23 cellular contexts compared by ENCODE assay signal in the genomic region with DNA sequence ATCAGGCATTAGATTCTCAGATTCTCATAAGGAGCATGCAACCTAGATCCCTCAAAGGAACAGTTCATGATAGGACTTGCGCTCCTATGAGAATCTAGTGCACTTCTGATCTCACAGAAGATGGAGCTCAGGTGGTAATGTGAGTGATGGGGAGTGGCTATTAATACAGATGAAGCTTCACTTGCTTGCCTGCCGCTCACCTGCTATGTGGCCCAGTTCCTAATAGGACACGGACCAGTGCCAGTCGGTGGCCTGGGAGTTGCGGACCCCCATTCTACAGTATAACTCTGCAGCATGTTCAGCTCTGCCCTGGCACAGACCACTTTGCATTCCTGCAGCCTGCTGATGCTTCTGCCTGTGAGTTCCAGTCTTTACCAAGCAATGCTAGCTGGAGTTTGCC.
"Had no signal": no experiment of that assay in that cellular context is flagged by ENCODE, and none has a peak within 500 bp of the region (broad histone marks: within the 10 kb centered on the region; RNA-seq: fewer than 3 reads in every experiment).

No MANE protein-coding gene starts in this region.

- H3K27me3 ChIP-seq: stomach, suprapubic skin, testis, thyroid gland, tibial artery, tibial nerve, transverse colon, upper lobe of left lung, upper lobe of right lung, uterus, vagina had no signal

- H3K27ac ChIP-seq: stomach, suprapubic skin, testis, thoracic aorta, thyroid gland, tibial artery, tibial nerve, transverse colon, upper lobe of left lung, upper lobe of right lung, uterus, vagina had no signal

- DNase-seq: stimulated activated CD4-positive, alpha-beta T cell treated with anti-CD3 and anti-CD28 coated beads, Interleukin-2, amount 100 ng/mL, for 48 hours; stimulated activated CD4-positive, alpha-beta T cell treated with anti-CD3 and anti-CD28 coated beads, Interleukin-4, amount 100 ng/mL, for 1 hour; stimulated activated CD4-positive, alpha-beta T cell treated with anti-CD3 and anti-CD28 coated beads, Interleukin-4, amount 100 ng/mL, for 24 hours; stimulated activated CD4-positive, alpha-beta T cell treated with anti-CD3 and anti-CD28 coated beads, Interleukin-4, amount 100 ng/mL, for 4 hours; stimulated activated CD8-positive, alpha-beta memory T cell treated with anti-CD3 and anti-CD28 coated beads, Interleukin-4, amount 100 ng/mL, for 48 hours; stimulated activated naive B cell treated with anti-CD40 and anti-IgM and Interleukin-4, amounts not matched to agents 10 μg/mL and 1 μg/mL and 100 μg/mL, for 72 hours; stimulated activated naive CD4-positive, alpha-beta T cell; stimulated activated naive CD4-positive, alpha-beta T cell treated with Interleukin-2 at 50 U/mL for 16 hours; stimulated activated naive CD8-positive, alpha-beta T cell treated with anti-CD3 and anti-CD28 coated beads, Interleukin-15, amount 100 ng/mL, for 72 hours; stimulated activated naive CD8-positive, alpha-beta T cell treated with anti-CD3 and anti-CD28 coated beads, Interleukin-15, Interleukin-2, amounts not matched to agents 100 U/mL and 50 U/mL, for 24 hours; stomach; substantia nigra; testis; thyroid gland; tibial artery; transverse colon; upper lobe of left lung; upper lobe of right lung; uterus had no signal

- H3K9me3 ChIP-seq: stomach, suprapubic skin, testis, thoracic aorta, thyroid gland, tibial artery, tibial nerve, transverse colon, upper lobe of left lung, upper lobe of right lung, uterus, vagina had no signal

- H3K36me3 ChIP-seq: stomach, suprapubic skin, thoracic aorta, thyroid gland, tibial artery, tibial nerve, transverse colon, upper lobe of left lung, upper lobe of right lung, uterus, vagina had no signal

- H3K4me3 ChIP-seq: stomach, suprapubic skin, testis, thoracic aorta, thyroid gland, tibial artery, tibial nerve, transverse colon, upper lobe of left lung, upper lobe of right lung, uterus, vagina had no signal

- H3K4me1 ChIP-seq: suprapubic skin, testis, thyroid gland, tibial artery, tibial nerve, transverse colon, upper lobe of left lung, upper lobe of right lung, uterus, vagina had no signal
